ENCODE assay signal across 9 cellular contexts in the genomic region with DNA sequence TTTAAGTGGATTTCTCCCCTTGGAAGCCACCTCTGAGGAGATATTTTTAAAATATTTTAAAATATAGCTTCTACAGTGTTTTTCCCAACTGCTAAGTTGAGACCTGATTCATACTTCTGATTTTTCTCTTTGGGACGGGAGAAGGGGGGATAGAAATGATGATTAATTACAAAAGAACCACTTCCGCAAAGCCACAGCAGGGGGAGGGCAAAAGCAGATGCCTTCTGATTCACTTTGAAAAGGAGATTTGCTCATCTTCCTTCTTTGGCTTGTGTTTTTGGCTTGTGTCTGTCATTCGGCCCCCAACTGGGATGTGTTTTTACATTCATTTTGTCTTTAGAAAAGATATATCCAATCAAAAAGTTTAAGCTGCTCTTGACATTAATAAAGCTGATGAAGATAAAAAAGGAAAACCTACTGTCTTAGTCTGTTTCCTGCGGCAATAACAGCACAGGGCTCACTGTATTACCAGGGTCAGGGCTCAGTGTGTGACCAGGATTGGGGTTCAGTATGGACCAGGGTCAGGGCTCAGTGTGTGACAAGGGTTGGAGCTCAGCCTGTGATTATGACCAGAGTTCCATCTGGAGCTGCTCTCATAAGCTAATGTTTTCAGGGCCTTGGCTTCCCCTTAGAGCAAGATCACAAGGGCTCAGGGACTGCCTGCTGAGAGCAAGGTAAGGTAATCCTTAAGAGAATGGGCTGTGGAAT.
DNase-seq lines count a peak whose midpoint lies in the region; ATAC-seq and TF ChIP-seq lines count a peak whose summit lies in the region.
"Had no signal": no experiment of that assay in that cellular context is flagged by ENCODE, and none has a peak within 500 bp of the region (broad histone marks: within the 10 kb centered on the region; RNA-seq: fewer than 3 reads in every experiment).

No MANE protein-coding gene starts in this region.

- DNase-seq in BJ (ENCODE audit: low read depth), result peak; percentile 27
- peak; percentile 57 for DNase-seq in KBM-7
- peak; percentile 26 for DNase-seq in dedifferentiated amniotic fluid mesenchymal stem cell (ENCODE audit: extremely low spot score)
- DNase-seq in NCI-H524 treated with DMSO at 0.1 percent for 48 hours (lab: John Stamatoyannopoulos, UW), result no peak
- no peak for DNase-seq in hypothalamus (lab: John Stamatoyannopoulos, UW)
- DNase-seq in effector CD8-positive, alpha-beta T cell (lab: John Stamatoyannopoulos, UW), result no peak
- DNase-seq in NCI-H1048 (lab: John Stamatoyannopoulos, UW), result no peak
- DNase-seq: activated naive CD8-positive, alpha-beta T cell treated with anti-CD3 and anti-CD28 coated beads, Interleukin-2, amount 10 ng/mL, durations not matched to agents 7 days and 5 days had no signal

- ATAC-seq in GM21423 (IDR thresholded peaks at IDR 0.05; ENCODE audit: unreplicated experiment), result peak; percentile 48

- H3K4me3 ChIP-seq in BJ (ENCODE audit: low read depth, low read length), result no peak overlapping the region

- no peak for TF ChIP-seq CTCF in BJ (IDR thresholded peaks at IDR 0.05; ENCODE audit: insufficient read depth, low read depth, low read length)

- H3K36me3 ChIP-seq in BJ (ENCODE audit: control insufficient read depth, insufficient read depth, low read length), result no peaks in the 10 kb centered on the region

- POLR2A ChIA-PET in BJ (lab: Charles Lee), result no interaction called here

- in situ Hi-C loops in KBM-7 (cut with MboI; ENCODE audit: low pct_unique_long_range_greater_than_20kb, low sequenced_read_pairs), result no loop called here

- CTCF ChIA-PET in BJ (lab: Yijun Ruan, JAX), result interaction anchor here (1.9 kb wide), 1 partner anchor 180 kb away, joined by 5 read pairs; no protein-coding TSS in a partner anchor

- H3K27me3 ChIP-seq in BJ (ENCODE audit: control insufficient read depth, insufficient read depth, low read length), result no peaks in the 10 kb centered on the region

Comparison
In these comparisons a context has a peak if more than half of its experiments do, and no peak if none do; other contexts are left out.
1. DNase-seq: peak in BJ (single experiment), KBM-7 (single experiment) and dedifferentiated amniotic fluid mesenchymal stem cell (single experiment); none in NCI-H524 treated with DMSO at 0.1 percent for 48 hours (single experiment), hypothalamus (0 of 51), effector CD8-positive, alpha-beta T cell (single experiment) and NCI-H1048 (single experiment).